ENCODE assay signal across 16 cellular contexts in the genomic region with DNA sequence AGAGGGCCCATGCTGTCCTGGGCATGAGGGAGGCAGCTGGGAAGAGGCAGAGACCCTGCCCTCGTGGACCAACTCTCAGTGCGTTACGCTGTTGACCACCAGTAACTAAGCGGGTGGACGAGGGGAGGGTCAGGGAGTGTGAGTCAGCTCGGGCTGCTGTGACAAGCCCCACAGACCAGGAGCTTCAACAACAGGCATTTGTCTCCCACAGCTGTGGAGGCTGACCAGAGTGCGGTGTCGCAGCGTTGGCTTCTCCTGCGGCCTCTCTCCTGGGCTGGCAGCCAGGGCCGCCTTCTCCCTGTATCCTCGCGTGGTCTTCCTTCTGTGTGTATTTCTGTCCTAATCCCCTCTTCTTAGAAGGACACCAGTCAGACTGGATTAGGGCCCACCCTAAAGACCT. TPM values are rescaled to one million over a fixed set of nuclear protein-coding genes. Genes with fewer than 3 reads are reported as not detected.
DNase-seq lines count a peak whose midpoint lies in the region; ATAC-seq and TF ChIP-seq lines count a peak whose summit lies in the region.
"Had no signal": no experiment of that assay in that cellular context is flagged by ENCODE, and none has a peak within 500 bp of the region (broad histone marks: within the 10 kb centered on the region; RNA-seq: fewer than 3 reads in every experiment).

No MANE protein-coding gene starts in this region.

- H3K9me3 ChIP-seq in esophagus muscularis mucosa (no peaks in the 10 kb centered on the region), transverse colon (no peaks in the 10 kb centered on the region), body of pancreas (no peaks in the 10 kb centered on the region)
- H3K9me3 ChIP-seq: right lobe of liver, SJSA1, uterus had no signal

- in situ Hi-C loops in transverse colon (cut with MboI; ENCODE audit: low pct_ligation_motif_present in 1 of 4, low pct_unique_long_range_greater_than_20kb in 1 of 4, low sequenced_read_pairs in 3 of 4) = no loop called here

- peak overlapping the region; percentile 25 to 73 (median 51) for H3K27ac ChIP-seq in esophagus muscularis mucosa (replicated peaks in 1 of 4)
- H3K27ac ChIP-seq in transverse colon = peak overlapping the region; percentile 44 to 82 (median 70)
- H3K27ac ChIP-seq in body of pancreas = peak overlapping the region in 1 of 4 donors; percentile 9
- H3K27ac ChIP-seq: SJSA1 had no signal

- TF ChIP-seq EP300 in esophagus muscularis mucosa (IDR thresholded peaks at IDR 0.05) (no peak), transverse colon (IDR thresholded peaks at IDR 0.05; ENCODE audit: low read depth) (no peak)

- WGBS in esophagus muscularis mucosa = 92% methylated on average over 13 of the region's 13 CpGs
- 71% methylated on average over 13 of the region's 13 CpGs; no CpG with 5 or more reads in 1 of the 2 donors for WGBS in transverse colon (ENCODE audit: low coverage in 1 of 2), 2 donors
- WGBS in body of pancreas, 2 donors = 72 to 89% methylated on average over 13 of the region's 13 CpGs

- H3K36me3 Mint-ChIP-seq in activated CD8-positive, alpha-beta memory T cell treated with anti-CD3 and anti-CD28 coated beads, Interleukin-2, amount 10 ng/mL, durations not matched to agents 7 days and 5 days = no peaks in the 10 kb centered on the region

- H3K4me3 Mint-ChIP-seq in activated CD8-positive, alpha-beta memory T cell treated with anti-CD3 and anti-CD28 coated beads, Interleukin-2, amount 10 ng/mL, durations not matched to agents 7 days and 5 days = no peak overlapping the region

- H3K4me1 Mint-ChIP-seq in activated CD8-positive, alpha-beta memory T cell treated with anti-CD3 and anti-CD28 coated beads, Interleukin-2, amount 10 ng/mL, durations not matched to agents 7 days and 5 days = peaks cover 38% of the 10 kb centered on the region

- no peak for ATAC-seq in activated CD8-positive, alpha-beta memory T cell treated with anti-CD3 and anti-CD28 coated beads, Interleukin-2, amount 10 ng/mL, durations not matched to agents 7 days and 5 days
- ATAC-seq in HG02840 (IDR thresholded peaks at IDR 0.05; ENCODE audit: low FRiP score, unreplicated experiment) (no peak), body of pancreas (no peak), GM21723 (IDR thresholded peaks at IDR 0.05; ENCODE audit: unreplicated experiment) (no peak)

- intact Hi-C loops in esophagus muscularis mucosa (cut with DNase I) (no loop called here), transverse colon (cut with DNase I; ENCODE audit: low total_unique reads) (no loop called here), body of pancreas (cut with DNase I) (no loop called here)

- CTCF ChIA-PET in activated CD8-positive, alpha-beta memory T cell treated with anti-CD3 and anti-CD28 coated beads, Interleukin-2, amount 10 ng/mL, durations not matched to agents 7 days and 5 days (lab: Charles Lee) = interaction anchor here (0.8 to 6.5 kb wide), 6 partner anchors 12 to 231 kb away, joined by 3 to 111 read pairs (median 19); no protein-coding TSS in a partner anchor

- TF ChIP-seq CTCF in esophagus muscularis mucosa (IDR thresholded peaks at IDR 0.05) (no peak), transverse colon (IDR thresholded peaks at IDR 0.05) (no peak), body of pancreas (IDR thresholded peaks at IDR 0.05) (no peak)

- H3K4me3 ChIP-seq in esophagus muscularis mucosa (no peak overlapping the region), transverse colon (no peak overlapping the region), body of pancreas (no peak overlapping the region)
- H3K4me3 ChIP-seq: right lobe of liver, SJSA1, uterus had no signal

- H3K27ac Mint-ChIP-seq in activated CD8-positive, alpha-beta memory T cell treated with anti-CD3 and anti-CD28 coated beads, Interleukin-2, amount 10 ng/mL, durations not matched to agents 7 days and 5 days = peak overlapping the region; percentile 95

- H3K27me3 ChIP-seq in esophagus muscularis mucosa (no peaks in the 10 kb centered on the region), transverse colon (no peaks in the 10 kb centered on the region), body of pancreas (no peaks in the 10 kb centered on the region)
- H3K27me3 ChIP-seq: right lobe of liver, SJSA1, uterus had no signal

- TF ChIP-seq POLR2A in esophagus muscularis mucosa (IDR thresholded peaks at IDR 0.05; ENCODE audit: low read depth) = no peak
- TF ChIP-seq POLR2A in transverse colon (IDR thresholded peaks at IDR 0.05) = no peak
- TF ChIP-seq POLR2A in body of pancreas (IDR thresholded peaks at IDR 0.05) = no peak

- no peak for DNase-seq in activated CD8-positive, alpha-beta memory T cell treated with anti-CD3 and anti-CD28 coated beads, Interleukin-2, amount 10 ng/mL, durations not matched to agents 7 days and 5 days
- DNase-seq in activated CD8-positive, alpha-beta memory T cell treated with anti-CD3 and anti-CD28 coated beads for 24 hours = no peak
- no peak for DNase-seq in esophagus muscularis mucosa (ENCODE audit: extremely low spot score)
- DNase-seq in myocyte (ENCODE audit: low read depth) = peak; percentile 83
- DNase-seq in transverse colon = no peak
- DNase-seq in body of pancreas = no peak
- DNase-seq: NCI-H1417, NCI-H524 treated with DMSO at 0.1 percent for 48 hours, uterus had no signal

- H3K36me3 ChIP-seq in esophagus muscularis mucosa (no peaks in the 10 kb centered on the region), transverse colon (no peaks in the 10 kb centered on the region), body of pancreas (replicated peaks in 1 of 2; ENCODE audit: insufficient read depth in 1 of 2, low read depth in 2 of 2) (no peaks in the 10 kb centered on the region)
- H3K36me3 ChIP-seq: right lobe of liver, SJSA1, uterus had no signal

- no peaks in the 10 kb centered on the region for H3K27me3 Mint-ChIP-seq in activated CD8-positive, alpha-beta memory T cell treated with anti-CD3 and anti-CD28 coated beads, Interleukin-2, amount 10 ng/mL, durations not matched to agents 7 days and 5 days

- H3K4me1 ChIP-seq in esophagus muscularis mucosa (peaks cover 32 to 54% (median 39%) of the 10 kb centered on the region in 4 donors), transverse colon (peaks cover 8 to 32% (median 26%) of the 10 kb centered on the region in 4 donors), body of pancreas (no peaks in the 10 kb centered on the region)
- H3K4me1 ChIP-seq: right lobe of liver, uterus had no signal

- H3K9me3 Mint-ChIP-seq in activated CD8-positive, alpha-beta memory T cell treated with anti-CD3 and anti-CD28 coated beads, Interleukin-2, amount 10 ng/mL, durations not matched to agents 7 days and 5 days (ENCODE audit: low read depth) = no peaks in the 10 kb centered on the region

RNA-seq across cellular contexts. Expression of a gene that starts 13.0 kb away (rescaled TPM):
- total RNA-seq in activated CD8-positive, alpha-beta memory T cell treated with anti-CD3 and anti-CD28 coated beads, Interleukin-2, amount 10 ng/mL, durations not matched to agents 7 days and 5 days = under 1 TPM; 0.09 to 0.12 TPM
- 10 to 100 TPM in 1 of 4 donors, 1 to 10 TPM in 3; 5.8 to 15.8 (median 7.9) TPM for total RNA-seq in esophagus muscularis mucosa
- total RNA-seq in myocyte = 1.6 and 4.6 TPM in 2 replicates
- 1.6 TPM for polyA plus RNA-seq in myocyte (2012)
- 1 to 10 TPM in 3 of 4 donors, under 1 TPM in 1; 0.75 to 2.2 (median 1.7) TPM for total RNA-seq in transverse colon
- total RNA-seq in body of pancreas = 1 to 10 TPM; 1.8 to 4.0 TPM

RNA-seq across cellular contexts. Expression of a gene that starts 20.3 kb away (rescaled TPM):
- under 1 TPM in 1 of 2 experiments, not detected in 1; 0.12 TPM for total RNA-seq in activated CD8-positive, alpha-beta memory T cell treated with anti-CD3 and anti-CD28 coated beads, Interleukin-2, amount 10 ng/mL, durations not matched to agents 7 days and 5 days
- total RNA-seq in esophagus muscularis mucosa (1 to 10 TPM in 1 of 4 donors, under 1 TPM in 3; 0.19 to 1.2 (median 0.47) TPM), myocyte (0.05 and 0.08 TPM in 2 replicates), transverse colon (1 to 10 TPM in 1 of 4 donors, under 1 TPM in 1, not detected in 2; 0.95 to 1.2 TPM), body of pancreas (not detected)
- 0.64 TPM for polyA plus RNA-seq in myocyte (2012)

RNA-seq across cellular contexts. Expression of a gene that starts 46.4 kb away (rescaled TPM):
- not detected for total RNA-seq in activated CD8-positive, alpha-beta memory T cell treated with anti-CD3 and anti-CD28 coated beads, Interleukin-2, amount 10 ng/mL, durations not matched to agents 7 days and 5 days
- total RNA-seq in esophagus muscularis mucosa (under 1 TPM in 1 of 4 donors, not detected in 3; 0.50 TPM), myocyte (not detected in 2 replicates), transverse colon (1 to 10 TPM in 1 of 4 donors, under 1 TPM in 1, not detected in 2; 0.64 to 1.2 TPM), body of pancreas (not detected)
- not detected for polyA plus RNA-seq in myocyte (2012)
- total RNA-seq: H4, mesenteric fat pad, SJSA1 had no signal
- polyA plus RNA-seq: AG04450 had no signal
